ENCODE assay signal across 8 cellular contexts in the genomic region with DNA sequence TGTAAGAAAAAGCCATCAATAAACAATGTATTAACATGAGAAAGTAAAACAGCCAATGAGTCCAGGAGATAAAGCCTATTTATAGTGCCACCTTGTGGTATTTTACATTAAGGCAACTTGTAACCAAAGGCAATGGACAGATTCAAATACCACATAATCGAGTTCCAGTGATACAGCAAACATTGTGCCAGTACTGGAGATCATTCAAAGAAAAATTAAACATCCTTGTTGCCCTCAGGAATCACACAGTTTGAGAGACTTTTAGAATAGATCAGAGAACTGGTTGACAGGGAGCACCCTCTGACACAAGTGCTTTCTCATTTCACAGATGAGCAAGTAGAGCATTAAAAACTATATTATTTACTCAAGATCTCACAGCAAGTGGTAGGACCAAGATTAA.
DNase-seq lines count a peak whose midpoint lies in the region; ATAC-seq, FAIRE-seq and TF ChIP-seq lines count a peak whose summit lies in the region.

No MANE protein-coding gene starts in this region.

- no peak overlapping the region for H2AK5ac ChIP-seq in mesenchymal stem cell (ENCODE audit: low read length, severe bottlenecking)

- TF ChIP-seq CTCF in PC-9 (conservative IDR thresholded peaks at IDR 0.05) = peak; percentile 75

- H3K79me1 ChIP-seq in mesenchymal stem cell (replicated peaks; ENCODE audit: low read length, poor library complexity, severe bottlenecking) = no peaks in the 10 kb centered on the region

- H3K36me3 ChIP-seq in PC-9 (ENCODE audit: low read depth) = no peaks in the 10 kb centered on the region
- peaks cover 0 to 32% of the 10 kb centered on the region in 2 experiments for H3K36me3 ChIP-seq in mesenchymal stem cell (ENCODE audit: control insufficient read depth in 1 of 2, insufficient read depth in 2 of 2, low read depth in 1 of 2, low read length in 2 of 2)

- H3K27ac Mint-ChIP-seq in effector memory CD8-positive, alpha-beta T cell = no peak overlapping the region

- no peak overlapping the region for H3K18ac ChIP-seq in mesenchymal stem cell (ENCODE audit: low read depth in 1 of 2, low read length in 2 of 2)

- H2BK120ac ChIP-seq in mesenchymal stem cell (ENCODE audit: low read depth, low read length) = no peak overlapping the region

- H3K9ac ChIP-seq in mesenchymal stem cell (ENCODE audit: low read length) = peak overlapping the region; percentile 80

- no peak overlapping the region for H3K4me3 Mint-ChIP-seq in effector memory CD8-positive, alpha-beta T cell

- H2AFZ ChIP-seq in PC-9 (no peak overlapping the region), mesenchymal stem cell (ENCODE audit: low read depth, low read length) (no peak overlapping the region)

- intact Hi-C loops in PC-9 (cut with micrococcal nuclease; ENCODE audit: unreplicated experiment) = loop anchor here (1.0 to 10.0 kb wide), 3 partner anchors 93 to 232 kb away; no protein-coding TSS in a partner anchor

- H3K27me3 ChIP-seq in PC-9 (ENCODE audit: insufficient read depth, low read depth) (no peaks in the 10 kb centered on the region), mesenchymal stem cell (ENCODE audit: control insufficient read depth in 1 of 2, insufficient read depth in 1 of 2, low read length in 2 of 2) (no peaks in the 10 kb centered on the region)

- H3F3A ChIP-seq in PC-9 (ENCODE audit: insufficient read depth, low read depth) = no peaks in the 10 kb centered on the region

- H3K14ac ChIP-seq in mesenchymal stem cell (ENCODE audit: low read length in 2 of 2) = no peak overlapping the region

- H4K91ac ChIP-seq in mesenchymal stem cell (ENCODE audit: low read length) = no peak overlapping the region

- H3K9me3 ChIP-seq in PC-9 (ENCODE audit: insufficient read depth, low read depth) (no peaks in the 10 kb centered on the region), mesenchymal stem cell (ENCODE audit: control insufficient read depth, low read length) (no peaks in the 10 kb centered on the region)

- no peak overlapping the region for H3K27ac ChIP-seq in PC-9
- H3K27ac ChIP-seq in mesenchymal stem cell (ENCODE audit: low read length, poor library complexity, severe bottlenecking) = no peak overlapping the region

- H3K4me2 ChIP-seq in PC-9 = no peak overlapping the region
- no peak overlapping the region for H3K4me2 ChIP-seq in mesenchymal stem cell (ENCODE audit: low read length, poor library complexity, severe bottlenecking)

- H3K4me1 Mint-ChIP-seq in effector memory CD8-positive, alpha-beta T cell (ENCODE audit: low read depth in 2 of 2) = no peaks in the 10 kb centered on the region

- no peak overlapping the region for H4K8ac ChIP-seq in mesenchymal stem cell (ENCODE audit: low read length)

- 0% methylated on average over 1 of the region's 1 CpG for WGBS in mesenchymal stem cell

- no peak overlapping the region for H3K4ac ChIP-seq in mesenchymal stem cell (ENCODE audit: low read depth in 1 of 2, low read length in 2 of 2)

- H2BK15ac ChIP-seq in mesenchymal stem cell (ENCODE audit: low read depth, poor library complexity, severe bottlenecking) = no peak overlapping the region

- POLR2A ChIA-PET in PC-9 (lab: Charles Lee; ENCODE audit: unreplicated experiment) = interaction anchor here (0.9 kb wide), 1 partner anchor 95 kb away, joined by 6 read pairs; no protein-coding TSS in a partner anchor

- H3K9me3 Mint-ChIP-seq in effector memory CD8-positive, alpha-beta T cell = no peaks in the 10 kb centered on the region

- DNase-seq in AG20443 (ENCODE audit: low spot score) (peak; percentile 54), GM18507 (ENCODE audit: extremely low spot score, insufficient read length, low read depth) (no peak), HuH-7.5 (ENCODE audit: low spot score) (peak; percentile 9), PC-9 (no peak), mesenchymal stem cell (peak; percentile 65)
- DNase-seq in effector memory CD8-positive, alpha-beta T cell = no peak
- DNase-seq in stimulated activated CD8-positive, alpha-beta memory T cell treated with anti-CD3 and anti-CD28 coated beads, Interleukin-4, amount 100 ng/mL, for 48 hours = no peak

- no peak overlapping the region for H3K23ac ChIP-seq in mesenchymal stem cell (ENCODE audit: low read length in 2 of 2)

- no peak overlapping the region for H2BK12ac ChIP-seq in mesenchymal stem cell (ENCODE audit: low read length in 2 of 2)

- H3K4me3 ChIP-seq in PC-9 (no peak overlapping the region), mesenchymal stem cell (ENCODE audit: insufficient read depth in 1 of 2, low read depth in 1 of 2, low read length in 2 of 2) (no peak overlapping the region)

- H2BK5ac ChIP-seq in mesenchymal stem cell (ENCODE audit: low read depth, low read length, poor library complexity, severe bottlenecking) = no peak overlapping the region

- peak; percentile 59 for ATAC-seq in effector memory CD8-positive, alpha-beta T cell (replicated peaks)
- ATAC-seq in HG03460 (IDR thresholded peaks at IDR 0.05; ENCODE audit: unreplicated experiment) = no peak

- BruUV-seq in PC-9 (replicated peaks; lab: Mats Ljungman, UMichigan) = no TSS peak

- CTCF ChIA-PET in PC-9 (lab: Charles Lee) = no interaction called here

- FAIRE-seq in GM18507 (lab: Jason Lieb, UNC) = peak; percentile 72

- H4K20me1 ChIP-seq in PC-9 (ENCODE audit: insufficient read depth) = no peaks in the 10 kb centered on the region

- H3K36me3 Mint-ChIP-seq in effector memory CD8-positive, alpha-beta T cell (ENCODE audit: insufficient read depth) = peaks cover 32% of the 10 kb centered on the region

- H3K79me2 ChIP-seq in PC-9 (ENCODE audit: low read depth) = no peaks in the 10 kb centered on the region

- no peaks in the 10 kb centered on the region for H3K4me1 ChIP-seq in PC-9 (replicated peaks; ENCODE audit: insufficient read depth)
- H3K4me1 ChIP-seq in mesenchymal stem cell (ENCODE audit: control insufficient read depth, insufficient read depth, low read depth, low read length) = no peaks in the 10 kb centered on the region

- no peaks in the 10 kb centered on the region for H3K27me3 Mint-ChIP-seq in effector memory CD8-positive, alpha-beta T cell

- H3K9me2 ChIP-seq in PC-9 (ENCODE audit: insufficient read depth) = no peaks in the 10 kb centered on the region

Comparison
In these comparisons a context has a peak if more than half of its experiments do, and no peak if none do; other contexts are left out.
1. DNase-seq: peak in AG20443 (single experiment), HuH-7.5 (single experiment) and mesenchymal stem cell (single experiment); none in GM18507 (single experiment), PC-9 (0 of 2), effector memory CD8-positive, alpha-beta T cell (0 of 3) and stimulated activated CD8-positive, alpha-beta memory T cell treated with anti-CD3 and anti-CD28 coated beads, Interleukin-4, amount 100 ng/mL, for 48 hours (single experiment).